12 cellular contexts compared by ENCODE assay signal in the genomic region with DNA sequence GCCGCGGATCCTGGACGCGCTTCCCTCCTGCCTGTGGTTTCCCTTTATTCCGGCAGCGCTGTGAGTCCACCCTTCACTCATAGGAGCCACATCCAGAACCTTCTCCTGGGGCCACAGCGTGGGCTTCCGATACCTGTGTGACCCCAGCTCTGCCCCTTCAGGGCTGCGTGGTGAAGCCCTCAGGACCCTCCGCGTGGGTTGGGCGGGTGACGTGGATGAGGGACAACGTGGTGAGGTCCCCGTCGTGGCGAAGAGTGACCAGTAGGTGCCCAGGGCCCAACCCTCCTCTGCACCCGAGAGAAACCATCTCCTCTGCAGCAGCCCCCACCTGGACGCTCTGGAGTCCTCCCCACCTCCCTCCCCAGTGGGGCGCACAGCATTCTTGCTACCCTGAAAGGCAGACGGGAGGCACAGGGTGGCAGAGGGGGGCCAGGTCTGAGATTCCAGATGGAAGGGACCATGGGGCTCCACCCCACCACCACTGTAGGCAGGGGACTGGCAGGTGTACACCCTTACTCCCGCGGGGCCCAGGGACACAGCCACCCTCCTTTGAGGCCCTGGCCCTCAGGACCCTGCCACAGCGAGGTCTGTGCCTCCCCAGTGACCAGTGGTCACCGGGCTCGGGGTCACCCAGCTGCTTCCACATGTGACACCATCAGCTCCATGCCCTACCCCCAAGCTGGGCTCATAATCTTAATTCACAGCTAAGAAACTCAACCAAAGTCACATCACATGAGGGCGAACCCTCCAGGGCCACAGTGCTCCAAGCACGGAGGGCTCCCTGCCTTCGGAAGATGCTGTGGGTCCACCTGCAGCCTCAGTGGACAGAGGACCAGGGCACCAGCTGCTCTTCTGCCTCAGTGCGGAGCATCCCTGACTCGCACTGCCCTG. TPM values are rescaled to one million over a fixed set of nuclear protein-coding genes. Genes with fewer than 3 reads are reported as not detected.
DNase-seq lines count a peak whose midpoint lies in the region; ATAC-seq and TF ChIP-seq lines count a peak whose summit lies in the region.
"Had no signal": no experiment of that assay in that cellular context is flagged by ENCODE, and none has a peak within 500 bp of the region (broad histone marks: within the 10 kb centered on the region; RNA-seq: fewer than 3 reads in every experiment).

No MANE protein-coding gene starts in this region.

- 58 to 69% methylated on average over 13 to 30 of the region's 31 CpGs for WGBS in upper lobe of left lung, 2 donors

- no peaks in the 10 kb centered on the region for H3K36me3 ChIP-seq in left ventricle myocardium inferior
- no peaks in the 10 kb centered on the region for H3K36me3 ChIP-seq in upper lobe of left lung
- H3K36me3 ChIP-seq: BE2C had no signal

- H3K27ac Mint-ChIP-seq in activated naive CD8-positive, alpha-beta T cell, result no peak overlapping the region
- H3K27ac Mint-ChIP-seq in naive B cell, result no peak overlapping the region

- no peaks in the 10 kb centered on the region for H3K27me3 Mint-ChIP-seq in activated naive CD8-positive, alpha-beta T cell
- peaks cover 31 to 57% (median 42%) of the 10 kb centered on the region in 3 donors for H3K27me3 Mint-ChIP-seq in naive B cell

- H3K4me3 ChIP-seq in left ventricle myocardium inferior (peak overlapping the region; percentile 68), upper lobe of left lung (peak overlapping the region in 3 of 4 donors; percentile 47 to 60 (median 57))

- TF ChIP-seq CTCF in left ventricle myocardium inferior (IDR thresholded peaks at IDR 0.05; ENCODE audit: borderline replicate concordance), result no peak
- TF ChIP-seq CTCF in upper lobe of left lung (IDR thresholded peaks at IDR 0.05), result no peak

- H3K4me3 Mint-ChIP-seq in activated naive CD8-positive, alpha-beta T cell, result peak overlapping the region; percentile 57
- peak overlapping the region; percentile 42 to 84 (median 72) for H3K4me3 Mint-ChIP-seq in naive B cell

- H3K27ac ChIP-seq in left ventricle myocardium inferior (replicated peaks) (no peak overlapping the region), upper lobe of left lung (no peak overlapping the region)
- H3K27ac ChIP-seq: RWPE1 had no signal

- no peak for TF ChIP-seq EP300 in upper lobe of left lung (IDR thresholded peaks at IDR 0.05)

- H3K9me3 Mint-ChIP-seq in activated naive CD8-positive, alpha-beta T cell (ENCODE audit: low read depth), result no peaks in the 10 kb centered on the region
- H3K9me3 Mint-ChIP-seq in naive B cell, result no peaks in the 10 kb centered on the region

- H3K27me3 ChIP-seq in left ventricle myocardium inferior (ENCODE audit: low read depth) (peaks cover 57% of the 10 kb centered on the region), upper lobe of left lung (peaks cover 3 to 23% (median 10%) of the 10 kb centered on the region in 4 donors)

- H3K4me1 ChIP-seq in left ventricle myocardium inferior (peaks cover 45% of the 10 kb centered on the region), upper lobe of left lung (peaks cover 33 to 45% (median 36%) of the 10 kb centered on the region in 4 donors)
- H3K4me1 ChIP-seq: BE2C had no signal

- ATAC-seq in left ventricle myocardium superior, result no peak
- ATAC-seq in naive B cell (ENCODE audit: low read depth in 2 of 2), result no peak
- no peak for ATAC-seq in upper lobe of left lung (ENCODE audit: low FRiP score in 2 of 2)

- DNase-seq in left ventricle myocardium inferior, result no peak
- DNase-seq in left ventricle myocardium superior, result no peak
- no peak for DNase-seq in naive B cell
- DNase-seq in upper lobe of left lung, result peak in 1 of 2 donors; percentile 68
- no peak for DNase-seq in GDM1 (lab: John Stamatoyannopoulos, UW)
- no peak for DNase-seq in occipital lobe (lab: John Stamatoyannopoulos, UW)
- DNase-seq in midbrain (lab: John Stamatoyannopoulos, UW), result no peak
- DNase-seq: BE2C, NCI-H1105 treated with DMSO at 0.1 percent for 48 hours, NCI-H526 treated with DMSO at 0.1 percent for 48 hours had no signal

- no peak for TF ChIP-seq POLR2A in upper lobe of left lung (IDR thresholded peaks at IDR 0.05)

- H3K4me1 Mint-ChIP-seq in activated naive CD8-positive, alpha-beta T cell (ENCODE audit: low read depth), result peaks cover 19% of the 10 kb centered on the region
- peaks cover 18 to 28% (median 27%) of the 10 kb centered on the region in 3 donors for H3K4me1 Mint-ChIP-seq in naive B cell

- intact Hi-C loops in left ventricle myocardium inferior (cut with micrococcal nuclease) (no loop called here), left ventricle myocardium superior (cut with micrococcal nuclease) (no loop called here)

- H3K9me3 ChIP-seq in left ventricle myocardium inferior (replicated peaks), result no peaks in the 10 kb centered on the region
- no peaks in the 10 kb centered on the region for H3K9me3 ChIP-seq in upper lobe of left lung
- H3K9me3 ChIP-seq: BE2C had no signal

- H3K36me3 Mint-ChIP-seq in activated naive CD8-positive, alpha-beta T cell, result no peaks in the 10 kb centered on the region
- H3K36me3 Mint-ChIP-seq in naive B cell, result no peaks in the 10 kb centered on the region

RNA-seq across cellular contexts. Expression of a gene that starts 3.4 kb away (rescaled TPM):
- 4.1 TPM for total RNA-seq in left ventricle myocardium inferior
- 4.6 TPM for total RNA-seq in left ventricle myocardium superior
- polyA plus RNA-seq in naive B cell (ENCODE audit: low read depth in 6 of 6), result 10 to 100 TPM in 1 of 6 donors, 1 to 10 TPM in 5; 3.8 to 10.3 (median 6.1) TPM
- total RNA-seq in upper lobe of left lung, result 10 to 100 TPM; 10.8 to 19.9 (median 15.5) TPM
- 24.2 TPM for total RNA-seq in occipital lobe

RNA-seq across cellular contexts. Expression of a gene that starts 22.6 kb away (rescaled TPM):
- 14.9 TPM for total RNA-seq in left ventricle myocardium inferior
- 18.7 TPM for total RNA-seq in left ventricle myocardium superior
- 1 to 10 TPM in 5 of 6 donors, under 1 TPM in 1; 0.23 to 3.0 (median 1.8) TPM for polyA plus RNA-seq in naive B cell (ENCODE audit: low read depth in 6 of 6)
- total RNA-seq in upper lobe of left lung, result 100 to 1,000 TPM in 1 of 6 donors, 10 to 100 TPM in 5; 38.9 to 141 (median 43.0) TPM
- 44.0 TPM for total RNA-seq in occipital lobe
